ENCODE assay signal across 28 cellular contexts in genomic region chr13:112263152-112263551, GRCh38.
"Had no signal": no experiment of that assay in that cellular context is flagged by ENCODE, and none has a peak within 500 bp of the region (broad histone marks: within the 10 kb centered on the region; RNA-seq: fewer than 3 reads in every experiment).

No MANE protein-coding gene starts in this region.

- ATAC-seq: activated CD4-positive, alpha-beta T cell treated with anti-CD3 and anti-CD28 coated beads for 36 hours; activated CD8-positive, alpha-beta T cell treated with anti-CD3 and anti-CD28 coated beads for 36 hours; activated naive CD4-positive, alpha-beta T cell treated with anti-CD3 and anti-CD28 coated beads, Interleukin-2, amount 50 U/mL, for 72 hours; activated T-cell treated with anti-CD3 and anti-CD28 coated beads, Interleukin-2, amount 50 U/mL, for 72 hours; effector memory CD8-positive, alpha-beta T cell; gastroesophageal sphincter had no signal

- H3K9me3 Mint-ChIP-seq: activated CD4-positive, alpha-beta T cell treated with anti-CD3 and anti-CD28 coated beads, Interleukin-2, amount 10 ng/mL, durations not matched to agents 7 days and 5 days; activated CD8-positive, alpha-beta T cell treated with anti-CD3 and anti-CD28 coated beads for 36 hours; activated naive CD4-positive, alpha-beta T cell treated with anti-CD3 and anti-CD28 coated beads, Interleukin-2, amount 10 ng/mL, durations not matched to agents 7 days and 5 days; activated naive CD4-positive, alpha-beta T cell treated with anti-CD3 and anti-CD28 coated beads, Interleukin-2, amount 50 U/mL, for 72 hours; activated naive CD8-positive, alpha-beta T cell treated with anti-CD3 and anti-CD28 coated beads, Interleukin-2, amount 10 ng/mL, durations not matched to agents 7 days and 5 days; activated T-cell treated with anti-CD3 and anti-CD28 coated beads, Interleukin-2, amount 50 U/mL, for 24 hours; central memory CD8-positive, alpha-beta T cell; dendritic cell treated with granulocyte-macrophage colony-stimulating factor and Interleukin-4, amounts not matched to agents 40 ng/mL and 50 ng/mL, for 4 days; effector memory CD8-positive, alpha-beta T cell had no signal

- H3K36me3 ChIP-seq: brain microvascular endothelial cell, esophagus squamous epithelium, gastroesophageal sphincter had no signal

- H3K4me1 ChIP-seq: esophagus squamous epithelium, gastroesophageal sphincter had no signal

- H3K27ac Mint-ChIP-seq: activated CD4-positive, alpha-beta T cell treated with anti-CD3 and anti-CD28 coated beads for 36 hours; activated CD4-positive, alpha-beta T cell treated with anti-CD3 and anti-CD28 coated beads, Interleukin-2, amount 10 ng/mL, durations not matched to agents 7 days and 5 days; activated CD8-positive, alpha-beta T cell treated with anti-CD3 and anti-CD28 coated beads for 36 hours; activated naive CD4-positive, alpha-beta T cell treated with anti-CD3 and anti-CD28 coated beads, Interleukin-2, amount 10 ng/mL, durations not matched to agents 7 days and 5 days; activated naive CD4-positive, alpha-beta T cell treated with anti-CD3 and anti-CD28 coated beads, Interleukin-2, amount 50 U/mL, for 72 hours; activated naive CD8-positive, alpha-beta T cell treated with anti-CD3 and anti-CD28 coated beads, Interleukin-2, amount 10 ng/mL, durations not matched to agents 7 days and 5 days; activated T-cell treated with anti-CD3 and anti-CD28 coated beads, Interleukin-2, amount 50 U/mL, for 24 hours; activated T-cell treated with anti-CD3 and anti-CD28 coated beads, Interleukin-2, amount 50 U/mL, for 72 hours; dendritic cell treated with granulocyte-macrophage colony-stimulating factor and Interleukin-4, amounts not matched to agents 40 ng/mL and 50 ng/mL, for 4 days; effector memory CD8-positive, alpha-beta T cell had no signal

- H3K27me3 Mint-ChIP-seq: activated naive CD4-positive, alpha-beta T cell treated with anti-CD3 and anti-CD28 coated beads, Interleukin-2, amount 10 ng/mL, durations not matched to agents 7 days and 5 days had no signal

- DNase-seq: activated CD4-positive, alpha-beta T cell treated with anti-CD3 and anti-CD28 coated beads for 36 hours; activated CD4-positive, alpha-beta T cell treated with anti-CD3 and anti-CD28 coated beads, Interleukin-2, amount 10 ng/mL, durations not matched to agents 7 days and 5 days; activated CD4-positive, alpha-beta T cell treated with anti-CD3 and anti-CD28 coated beads, Interleukin-2, amount 50 U/mL, for 48 hours; activated CD4-positive, CD25-positive, alpha-beta regulatory T cell; activated CD4-positive, CD25-positive, alpha-beta regulatory T cell treated with anti-CD3 and anti-CD28 coated beads, Interleukin-2, amount 50 U/mL, for 72 hours; activated CD8-positive, alpha-beta memory T cell treated with anti-CD3 and anti-CD28 coated beads, Interleukin-2, amount 50 U/mL, for 48 hours; activated CD8-positive, alpha-beta T cell treated with anti-CD3 and anti-CD28 coated beads for 36 hours; activated gamma-delta T cell; activated naive CD4-positive, alpha-beta T cell; activated naive CD4-positive, alpha-beta T cell treated with anti-CD3 and anti-CD28 coated beads, Interleukin-2, amount 10 ng/mL, durations not matched to agents 7 days and 5 days; activated naive CD8-positive, alpha-beta T cell treated with anti-CD3 and anti-CD28 coated beads, Interleukin-2, amount 10 ng/mL, durations not matched to agents 7 days and 5 days; activated T-cell treated with anti-CD3 and anti-CD28 coated beads for 4 hours; activated T-cell treated with anti-CD3 and anti-CD28 coated beads, Interleukin-2, amount 50 U/mL, for 24 hours; activated T-cell treated with anti-CD3 and anti-CD28 coated beads, Interleukin-2, amount 50 U/mL, for 72 hours; amniotic stem cell; anterior cingulate cortex; brain microvascular endothelial cell; effector CD4-positive, alpha-beta T cell; effector memory CD8-positive, alpha-beta T cell; erythroblast; esophagus squamous epithelium; foreskin melanocyte; T-helper 2 cell had no signal

- H3K27me3 ChIP-seq: brain microvascular endothelial cell had no signal

- H3K9me3 ChIP-seq: esophagus squamous epithelium had no signal

- H3K4me3 Mint-ChIP-seq: activated CD4-positive, alpha-beta T cell treated with anti-CD3 and anti-CD28 coated beads for 36 hours; activated CD4-positive, alpha-beta T cell treated with anti-CD3 and anti-CD28 coated beads, Interleukin-2, amount 10 ng/mL, durations not matched to agents 7 days and 5 days; activated CD8-positive, alpha-beta T cell treated with anti-CD3 and anti-CD28 coated beads for 36 hours; activated naive CD4-positive, alpha-beta T cell treated with anti-CD3 and anti-CD28 coated beads, Interleukin-2, amount 10 ng/mL, durations not matched to agents 7 days and 5 days; activated naive CD8-positive, alpha-beta T cell treated with anti-CD3 and anti-CD28 coated beads, Interleukin-2, amount 10 ng/mL, durations not matched to agents 7 days and 5 days; activated T-cell treated with anti-CD3 and anti-CD28 coated beads, Interleukin-2, amount 50 U/mL, for 24 hours; activated T-cell treated with anti-CD3 and anti-CD28 coated beads, Interleukin-2, amount 50 U/mL, for 72 hours; central memory CD8-positive, alpha-beta T cell; dendritic cell treated with granulocyte-macrophage colony-stimulating factor and Interleukin-4, amounts not matched to agents 40 ng/mL and 50 ng/mL, for 4 days; effector memory CD8-positive, alpha-beta T cell had no signal

- H3K4me1 Mint-ChIP-seq: activated CD4-positive, alpha-beta T cell treated with anti-CD3 and anti-CD28 coated beads for 36 hours; activated CD4-positive, alpha-beta T cell treated with anti-CD3 and anti-CD28 coated beads, Interleukin-2, amount 10 ng/mL, durations not matched to agents 7 days and 5 days; activated naive CD4-positive, alpha-beta T cell treated with anti-CD3 and anti-CD28 coated beads, Interleukin-2, amount 10 ng/mL, durations not matched to agents 7 days and 5 days; activated naive CD8-positive, alpha-beta T cell treated with anti-CD3 and anti-CD28 coated beads, Interleukin-2, amount 10 ng/mL, durations not matched to agents 7 days and 5 days; central memory CD8-positive, alpha-beta T cell had no signal

- H3K36me3 Mint-ChIP-seq: activated naive CD4-positive, alpha-beta T cell treated with anti-CD3 and anti-CD28 coated beads, Interleukin-2, amount 10 ng/mL, durations not matched to agents 7 days and 5 days; activated naive CD4-positive, alpha-beta T cell treated with anti-CD3 and anti-CD28 coated beads, Interleukin-2, amount 50 U/mL, for 72 hours; activated naive CD8-positive, alpha-beta T cell treated with anti-CD3 and anti-CD28 coated beads, Interleukin-2, amount 10 ng/mL, durations not matched to agents 7 days and 5 days had no signal

- H3K4me3 ChIP-seq: coronary artery, esophagus squamous epithelium, gastroesophageal sphincter had no signal

- H3K27ac ChIP-seq: brain microvascular endothelial cell, coronary artery, esophagus squamous epithelium, gastroesophageal sphincter had no signal
